In the genomic region with DNA sequence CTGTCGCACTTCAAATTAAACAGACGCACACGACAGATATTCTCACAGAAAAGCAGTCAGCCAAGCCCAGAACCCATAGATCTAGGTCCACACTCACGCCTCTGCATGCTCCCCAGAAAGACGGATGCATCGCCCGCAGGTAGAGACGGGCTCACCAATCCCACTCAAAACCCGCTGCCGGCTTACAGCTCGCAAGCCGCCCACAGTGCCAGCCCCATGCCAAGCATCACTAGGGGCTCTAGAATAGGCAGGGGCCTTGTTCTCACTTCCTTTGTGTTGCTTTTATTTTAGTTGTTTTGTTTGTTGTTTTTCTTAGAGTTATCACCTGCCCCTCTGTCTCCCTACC, we compare ENCODE assay signal across 9 cellular contexts. TPM values are rescaled to one million over a fixed set of nuclear protein-coding genes. Genes with fewer than 3 reads are reported as not detected.
DNase-seq lines count a peak whose midpoint lies in the region; ATAC-seq, FAIRE-seq and TF ChIP-seq lines count a peak whose summit lies in the region.
"Had no signal": no experiment of that assay in that cellular context is flagged by ENCODE, and none has a peak within 500 bp of the region (broad histone marks: within the 10 kb centered on the region; RNA-seq: fewer than 3 reads in every experiment).

No MANE protein-coding gene starts in this region.

- no peaks in the 10 kb centered on the region for H3K36me3 Mint-ChIP-seq in HFFc6 (ENCODE audit: low read depth)
- peaks cover 0 to 8% of the 10 kb centered on the region in 2 donors for H3K36me3 Mint-ChIP-seq in activated naive CD4-positive, alpha-beta T cell treated with anti-CD3 and anti-CD28 coated beads, Interleukin-2, amount 50 U/mL, for 72 hours

- TF ChIP-seq CTCF in HFFc6 (IDR thresholded peaks at IDR 0.05) (no peak), hepatocyte (IDR thresholded peaks at IDR 0.05; ENCODE audit: poor library complexity) (no peak), smooth muscle cell (IDR thresholded peaks at IDR 0.05; ENCODE audit: borderline replicate concordance, insufficient read depth, poor library complexity, severe bottlenecking) (no peak)

- H3K9me3 Mint-ChIP-seq in HFFc6: no peaks in the 10 kb centered on the region
- H3K9me3 Mint-ChIP-seq in activated naive CD4-positive, alpha-beta T cell treated with anti-CD3 and anti-CD28 coated beads, Interleukin-2, amount 50 U/mL, for 72 hours: no peaks in the 10 kb centered on the region

- H3K4me1 Mint-ChIP-seq in HFFc6 (ENCODE audit: low read depth): peaks cover 28% of the 10 kb centered on the region

- no peak for DNase-seq in HFFc6
- DNase-seq in activated naive CD4-positive, alpha-beta T cell treated with anti-CD3 and anti-CD28 coated beads, Interleukin-2, amount 50 U/mL, for 72 hours (ENCODE audit: low spot score in 2 of 2): no peak
- DNase-seq in hepatocyte (ENCODE audit: low spot score): no peak
- no peak for DNase-seq in smooth muscle cell (lab: John Stamatoyannopoulos, UW; ENCODE audit: unreplicated experiment)
- no peak for DNase-seq in H54 (ENCODE audit: insufficient read length, low spot score)
- DNase-seq in SIG-M5 treated with dmso at 0.1 percent for 504 hours (lab: John Stamatoyannopoulos, UW; ENCODE audit: unreplicated experiment): no peak
- DNase-seq in NCI-H748 (lab: John Stamatoyannopoulos, UW; ENCODE audit: unreplicated experiment): no peak

- H3K4me1 ChIP-seq in hepatocyte (ENCODE audit: insufficient read depth) (no peaks in the 10 kb centered on the region), smooth muscle cell (ENCODE audit: low read depth) (peaks cover 8% of the 10 kb centered on the region)

- TF ChIP-seq POLR2A in H54 (IDR thresholded peaks at IDR 0.05; ENCODE audit: low read depth, low read length): no peak

- H4K20me1 ChIP-seq in hepatocyte (ENCODE audit: insufficient read depth, poor library complexity, severe bottlenecking): no peaks in the 10 kb centered on the region
- no peaks in the 10 kb centered on the region for H4K20me1 ChIP-seq in smooth muscle cell (ENCODE audit: low read depth)

- peak overlapping the region; percentile 96 for H3K4me3 Mint-ChIP-seq in HFFc6

- H3K79me2 ChIP-seq in hepatocyte (no peaks in the 10 kb centered on the region), smooth muscle cell (ENCODE audit: low read depth) (peaks cover 5% of the 10 kb centered on the region)

- ATAC-seq in activated naive CD4-positive, alpha-beta T cell treated with anti-CD3 and anti-CD28 coated beads, Interleukin-2, amount 50 U/mL, for 72 hours: no peak
- no peak for ATAC-seq in HG03139 (IDR thresholded peaks at IDR 0.05; ENCODE audit: unreplicated experiment)

- FAIRE-seq in H54 (lab: Jason Lieb, UNC): no peak

- H3K4me2 ChIP-seq in hepatocyte: peak overlapping the region; percentile 82
- H3K4me2 ChIP-seq in smooth muscle cell: peak overlapping the region; percentile 86

- H2AFZ ChIP-seq in hepatocyte (no peak overlapping the region), smooth muscle cell (ENCODE audit: low read depth) (no peak overlapping the region)

- peak overlapping the region; percentile 33; the same call in 1 of the 2 replicates for H3K27ac Mint-ChIP-seq in HFFc6
- peak overlapping the region; percentile 4 to 29 for H3K27ac Mint-ChIP-seq in activated naive CD4-positive, alpha-beta T cell treated with anti-CD3 and anti-CD28 coated beads, Interleukin-2, amount 50 U/mL, for 72 hours

- H3K4me3 ChIP-seq in hepatocyte: no peak overlapping the region
- peak overlapping the region; percentile 65 for H3K4me3 ChIP-seq in smooth muscle cell

- H3K9me2 ChIP-seq in hepatocyte (replicated peaks; ENCODE audit: insufficient read depth): no peaks in the 10 kb centered on the region

- H3K27ac ChIP-seq in hepatocyte (no peak overlapping the region), smooth muscle cell (ENCODE audit: low read depth) (no peak overlapping the region)

- no peaks in the 10 kb centered on the region for H3F3A ChIP-seq in smooth muscle cell (ENCODE audit: low read depth)

- no peak overlapping the region for H3K9ac ChIP-seq in smooth muscle cell (ENCODE audit: low read depth)

- no peaks in the 10 kb centered on the region for H3K27me3 Mint-ChIP-seq in HFFc6 (ENCODE audit: insufficient read depth)

- WGBS in hepatocyte (ENCODE audit: low lambda C conversion rate, missing lambda C conversion rate): 67% methylated on average over 12 of the region's 12 CpGs
- WGBS in smooth muscle cell (ENCODE audit: low lambda C conversion rate): 64% methylated on average over 12 of the region's 12 CpGs

- H3K9me3 ChIP-seq in hepatocyte (ENCODE audit: low read depth) (no peaks in the 10 kb centered on the region), smooth muscle cell (replicated peaks; ENCODE audit: low read depth) (no peaks in the 10 kb centered on the region)
- H3K9me3 ChIP-seq: mucosa of descending colon had no signal

- H3K36me3 ChIP-seq in hepatocyte (replicated peaks; ENCODE audit: insufficient read depth, low read depth) (no peaks in the 10 kb centered on the region), smooth muscle cell (ENCODE audit: low read depth) (no peaks in the 10 kb centered on the region)

- peaks cover 37% of the 10 kb centered on the region for H3K27me3 ChIP-seq in hepatocyte
- peaks cover 23% of the 10 kb centered on the region for H3K27me3 ChIP-seq in smooth muscle cell (ENCODE audit: low read depth)

RNA-seq across cellular contexts. Expression of a gene that starts 0.3 kb away (rescaled TPM):
- total RNA-seq in HFFc6 (2021; fragmentation: NEBNext Ultra II Directional; extraction: Animal tissue kit (Norgen Biotek cat#: 25700)): 10 to 100 TPM; 24.3 to 35.1 (median 29.9) TPM
- total RNA-seq in activated naive CD4-positive, alpha-beta T cell treated with anti-CD3 and anti-CD28 coated beads, Interleukin-2, amount 50 U/mL, for 72 hours: 10 to 100 TPM in 1 of 2 donors, 1 to 10 TPM in 1; 5.8 to 20.2 TPM
- total RNA-seq in hepatocyte: 5.9 and 10.3 TPM in 2 replicates
- 5.9 and 7.3 TPM in 2 replicates for polyA plus RNA-seq in hepatocyte
- total RNA-seq in smooth muscle cell: 15.3 and 16.5 TPM in 2 replicates
- 12.6 and 20.0 TPM in 2 replicates for polyA plus RNA-seq in smooth muscle cell

RNA-seq across cellular contexts. Expression of a gene that starts 38.5 kb away (rescaled TPM):
- not detected for total RNA-seq in HFFc6 (2021; fragmentation: NEBNext Ultra II Directional; extraction: Animal tissue kit (Norgen Biotek cat#: 25700))
- not detected for total RNA-seq in activated naive CD4-positive, alpha-beta T cell treated with anti-CD3 and anti-CD28 coated beads, Interleukin-2, amount 50 U/mL, for 72 hours
- total RNA-seq in hepatocyte (2.1 and 2.6 TPM in 2 replicates), smooth muscle cell (not detected in 2 replicates)
- polyA plus RNA-seq in hepatocyte (0.46 and 0.51 TPM in 2 replicates), smooth muscle cell (not detected in 2 replicates)

RNA-seq across cellular contexts. Expression of a gene that starts 56.0 kb away (rescaled TPM):
- total RNA-seq in HFFc6 (2021; fragmentation: NEBNext Ultra II Directional; extraction: Animal tissue kit (Norgen Biotek cat#: 25700)): under 1 TPM in 5 of 6 experiments, not detected in 1; 0.21 to 0.66 (median 0.28) TPM
- 10 to 100 TPM in 1 of 2 donors, 1 to 10 TPM in 1; 7.2 to 11.4 TPM for total RNA-seq in activated naive CD4-positive, alpha-beta T cell treated with anti-CD3 and anti-CD28 coated beads, Interleukin-2, amount 50 U/mL, for 72 hours
- not detected in 2 replicates for total RNA-seq in hepatocyte
- polyA plus RNA-seq in hepatocyte: 0.71 and 0.77 TPM in 2 replicates
- total RNA-seq in smooth muscle cell: not detected in 2 replicates
- polyA plus RNA-seq in smooth muscle cell: 0.77 and 1.0 TPM in 2 replicates
